Comparison of ENCODE assay signal across 14 cellular contexts in genomic region chr3:171491412-171491811, GRCh38. TPM values are rescaled to one million over a fixed set of nuclear protein-coding genes. Genes with fewer than 3 reads are reported as not detected.
DNase-seq lines count a peak whose midpoint lies in the region; ATAC-seq and TF ChIP-seq lines count a peak whose summit lies in the region.
"Had no signal": no experiment of that assay in that cellular context is flagged by ENCODE, and none has a peak within 500 bp of the region (broad histone marks: within the 10 kb centered on the region; RNA-seq: fewer than 3 reads in every experiment).

No MANE protein-coding gene starts in this region.

- H3K27ac Mint-ChIP-seq in activated CD4-positive, alpha-beta T cell treated with anti-CD3 and anti-CD28 coated beads, Interleukin-2, amount 10 ng/mL, durations not matched to agents 24 days and 14 days = peak overlapping the region; percentile 80
- H3K27ac Mint-ChIP-seq in activated naive CD8-positive, alpha-beta T cell treated with anti-CD3 and anti-CD28 coated beads, Interleukin-2, amount 50 U/mL, for 24 hours = peak overlapping the region; percentile 50
- peak overlapping the region; percentile 89 to 97 for H3K27ac Mint-ChIP-seq in natural killer cell treated with Interleukin-12 subunit alpha and Interleukin-12 subunit beta and Interleukin-15 and Interleukin-18, amount 100 ng/mL, for 72 hours

- H3K4me3 Mint-ChIP-seq in activated CD4-positive, alpha-beta T cell treated with anti-CD3 and anti-CD28 coated beads, Interleukin-2, amount 10 ng/mL, durations not matched to agents 24 days and 14 days = peak overlapping the region; percentile 65
- peak overlapping the region; percentile 45 for H3K4me3 Mint-ChIP-seq in activated naive CD8-positive, alpha-beta T cell treated with anti-CD3 and anti-CD28 coated beads, Interleukin-2, amount 50 U/mL, for 24 hours
- H3K4me3 Mint-ChIP-seq in natural killer cell treated with Interleukin-12 subunit alpha and Interleukin-12 subunit beta and Interleukin-15 and Interleukin-18, amount 100 ng/mL, for 72 hours = peak overlapping the region; percentile 85

- peak; percentile 73 for DNase-seq in activated CD4-positive, alpha-beta T cell treated with anti-CD3 and anti-CD28 coated beads, Interleukin-2, amount 10 ng/mL, durations not matched to agents 24 days and 14 days
- DNase-seq in activated CD4-positive, alpha-beta T cell treated with anti-CD3 and anti-CD28 coated beads for 1 hour = no peak
- DNase-seq in M059J (ENCODE audit: low read depth) = peak; percentile 8
- DNase-seq in activated naive CD8-positive, alpha-beta T cell treated with anti-CD3 and anti-CD28 coated beads, Interleukin-2, amount 50 U/mL, for 24 hours = no peak
- no peak for DNase-seq in natural killer cell treated with Interleukin-12 subunit alpha and Interleukin-12 subunit beta and Interleukin-15 and Interleukin-18, amount 100 ng/mL, for 72 hours (ENCODE audit: low spot score)
- DNase-seq in NCI-H774 (lab: John Stamatoyannopoulos, UW) = no peak
- DNase-seq: gastrocnemius medialis, NCI-H345, Peyer's patch, psoas muscle, upper lobe of left lung had no signal

- no peaks in the 10 kb centered on the region for H3K27me3 Mint-ChIP-seq in activated CD4-positive, alpha-beta T cell treated with anti-CD3 and anti-CD28 coated beads, Interleukin-2, amount 10 ng/mL, durations not matched to agents 24 days and 14 days
- H3K27me3 Mint-ChIP-seq in activated naive CD8-positive, alpha-beta T cell treated with anti-CD3 and anti-CD28 coated beads, Interleukin-2, amount 50 U/mL, for 24 hours = no peaks in the 10 kb centered on the region
- H3K27me3 Mint-ChIP-seq in natural killer cell treated with Interleukin-12 subunit alpha and Interleukin-12 subunit beta and Interleukin-15 and Interleukin-18, amount 100 ng/mL, for 72 hours = no peaks in the 10 kb centered on the region

- H3K36me3 Mint-ChIP-seq in activated CD4-positive, alpha-beta T cell treated with anti-CD3 and anti-CD28 coated beads, Interleukin-2, amount 10 ng/mL, durations not matched to agents 24 days and 14 days (ENCODE audit: low read depth) = no peaks in the 10 kb centered on the region
- H3K36me3 Mint-ChIP-seq in activated naive CD8-positive, alpha-beta T cell treated with anti-CD3 and anti-CD28 coated beads, Interleukin-2, amount 50 U/mL, for 24 hours (ENCODE audit: low read depth) = no peaks in the 10 kb centered on the region
- H3K36me3 Mint-ChIP-seq in natural killer cell treated with Interleukin-12 subunit alpha and Interleukin-12 subunit beta and Interleukin-15 and Interleukin-18, amount 100 ng/mL, for 72 hours = peaks cover 6% of the 10 kb centered on the region

- intact Hi-C loops in activated CD4-positive, alpha-beta T cell treated with anti-CD3 and anti-CD28 coated beads, Interleukin-2, amount 10 ng/mL, durations not matched to agents 24 days and 14 days (cut with micrococcal nuclease) = loop anchor here (1.0 to 5.0 kb wide), 4 partner anchors 31 to 324 kb away; partner anchors contain the start of gene TNIK

- H3K4me1 Mint-ChIP-seq in activated CD4-positive, alpha-beta T cell treated with anti-CD3 and anti-CD28 coated beads, Interleukin-2, amount 10 ng/mL, durations not matched to agents 24 days and 14 days = peaks cover 50% of the 10 kb centered on the region
- H3K4me1 Mint-ChIP-seq in activated naive CD8-positive, alpha-beta T cell treated with anti-CD3 and anti-CD28 coated beads, Interleukin-2, amount 50 U/mL, for 24 hours = peaks cover 37% of the 10 kb centered on the region
- H3K4me1 Mint-ChIP-seq in natural killer cell treated with Interleukin-12 subunit alpha and Interleukin-12 subunit beta and Interleukin-15 and Interleukin-18, amount 100 ng/mL, for 72 hours (ENCODE audit: low read depth in 2 of 2) = peaks cover 35 to 42% of the 10 kb centered on the region in 2 donors

- ATAC-seq in activated naive CD8-positive, alpha-beta T cell treated with anti-CD3 and anti-CD28 coated beads, Interleukin-2, amount 50 U/mL, for 24 hours = no peak
- peak; percentile 48 to 82 for ATAC-seq in natural killer cell treated with Interleukin-12 subunit alpha and Interleukin-12 subunit beta and Interleukin-15 and Interleukin-18, amount 100 ng/mL, for 72 hours
- ATAC-seq in SK-N-SH treated with all-trans-retinoic acid at 6 μM for 48 hours (no peak), HG03460 (IDR thresholded peaks at IDR 0.05; ENCODE audit: unreplicated experiment) (no peak)
- ATAC-seq: A549, gastrocnemius medialis, psoas muscle had no signal

- H3K9me3 Mint-ChIP-seq in activated CD4-positive, alpha-beta T cell treated with anti-CD3 and anti-CD28 coated beads, Interleukin-2, amount 10 ng/mL, durations not matched to agents 24 days and 14 days = peaks cover 19% of the 10 kb centered on the region
- no peaks in the 10 kb centered on the region for H3K9me3 Mint-ChIP-seq in activated naive CD8-positive, alpha-beta T cell treated with anti-CD3 and anti-CD28 coated beads, Interleukin-2, amount 50 U/mL, for 24 hours
- H3K9me3 Mint-ChIP-seq in natural killer cell treated with Interleukin-12 subunit alpha and Interleukin-12 subunit beta and Interleukin-15 and Interleukin-18, amount 100 ng/mL, for 72 hours = no peaks in the 10 kb centered on the region

TF ChIP-seq in SK-N-SH treated with all-trans-retinoic acid at 6 μM for 48 hours, 23 proteins besides CTCF, POLR2A, EP300 and RAD21 (continues in another document):
- TF ChIP-seq GLIS3 (CRISPR knock-in tag; IDR thresholded peaks at IDR 0.05) = no peak
- no peak for TF ChIP-seq CSRNP3 (CRISPR knock-in tag; IDR thresholded peaks at IDR 0.05)
- no peak for TF ChIP-seq CSDC2 (CRISPR knock-in tag; IDR thresholded peaks at IDR 0.05)
- TF ChIP-seq ZNF70 (CRISPR knock-in tag; IDR thresholded peaks at IDR 0.05) = no peak
- no peak for TF ChIP-seq TSHZ2 (CRISPR knock-in tag; IDR thresholded peaks at IDR 0.05)
- no peak for TF ChIP-seq ZFP3 (CRISPR knock-in tag; IDR thresholded peaks at IDR 0.05)
- TF ChIP-seq PATZ1 (CRISPR knock-in tag; IDR thresholded peaks at IDR 0.05; ENCODE audit: borderline replicate concordance) = no peak
- TF ChIP-seq ESRRG (CRISPR knock-in tag; IDR thresholded peaks at IDR 0.05) = no peak

RNA-seq across cellular contexts. Expression of gene TNIK, which starts 31.2 kb away (rescaled TPM):
- total RNA-seq in activated CD4-positive, alpha-beta T cell treated with anti-CD3 and anti-CD28 coated beads, Interleukin-2, amount 10 ng/mL, durations not matched to agents 24 days and 14 days = 24.5 and 27.4 TPM in 2 replicates
- total RNA-seq in M059J (2014; rRNA removed; shearing (Covaris generic)) = 12.7 and 26.3 TPM in 2 replicates
- total RNA-seq in natural killer cell treated with Interleukin-12 subunit alpha and Interleukin-12 subunit beta and Interleukin-15 and Interleukin-18, amount 100 ng/mL, for 72 hours = 10 to 100 TPM; 44.3 to 48.5 TPM

Comparison
In these comparisons a context has a peak if more than half of its experiments do, and no peak if none do; other contexts are left out.
1. DNase-seq: peak in activated CD4-positive, alpha-beta T cell treated with anti-CD3 and anti-CD28 coated beads, Interleukin-2, amount 10 ng/mL, durations not matched to agents 24 days and 14 days (single experiment) and M059J (single experiment); none in activated CD4-positive, alpha-beta T cell treated with anti-CD3 and anti-CD28 coated beads for 1 hour (single experiment), activated naive CD8-positive, alpha-beta T cell treated with anti-CD3 and anti-CD28 coated beads, Interleukin-2, amount 50 U/mL, for 24 hours (single experiment), natural killer cell treated with Interleukin-12 subunit alpha and Interleukin-12 subunit beta and Interleukin-15 and Interleukin-18, amount 100 ng/mL, for 72 hours (single experiment) and NCI-H774 (single experiment).
2. ATAC-seq: peak in natural killer cell treated with Interleukin-12 subunit alpha and Interleukin-12 subunit beta and Interleukin-15 and Interleukin-18, amount 100 ng/mL, for 72 hours (2 of 2); none in activated naive CD8-positive, alpha-beta T cell treated with anti-CD3 and anti-CD28 coated beads, Interleukin-2, amount 50 U/mL, for 24 hours (single experiment), SK-N-SH treated with all-trans-retinoic acid at 6 μM for 48 hours (single experiment) and HG03460 (single experiment).
3. Peak in every context shown above with its lines, with median percentiles within 50 percentile points of each other: H3K27ac Mint-ChIP-seq and H3K4me3 Mint-ChIP-seq.